1 cellular context compared by ENCODE assay signal in the genomic region with DNA sequence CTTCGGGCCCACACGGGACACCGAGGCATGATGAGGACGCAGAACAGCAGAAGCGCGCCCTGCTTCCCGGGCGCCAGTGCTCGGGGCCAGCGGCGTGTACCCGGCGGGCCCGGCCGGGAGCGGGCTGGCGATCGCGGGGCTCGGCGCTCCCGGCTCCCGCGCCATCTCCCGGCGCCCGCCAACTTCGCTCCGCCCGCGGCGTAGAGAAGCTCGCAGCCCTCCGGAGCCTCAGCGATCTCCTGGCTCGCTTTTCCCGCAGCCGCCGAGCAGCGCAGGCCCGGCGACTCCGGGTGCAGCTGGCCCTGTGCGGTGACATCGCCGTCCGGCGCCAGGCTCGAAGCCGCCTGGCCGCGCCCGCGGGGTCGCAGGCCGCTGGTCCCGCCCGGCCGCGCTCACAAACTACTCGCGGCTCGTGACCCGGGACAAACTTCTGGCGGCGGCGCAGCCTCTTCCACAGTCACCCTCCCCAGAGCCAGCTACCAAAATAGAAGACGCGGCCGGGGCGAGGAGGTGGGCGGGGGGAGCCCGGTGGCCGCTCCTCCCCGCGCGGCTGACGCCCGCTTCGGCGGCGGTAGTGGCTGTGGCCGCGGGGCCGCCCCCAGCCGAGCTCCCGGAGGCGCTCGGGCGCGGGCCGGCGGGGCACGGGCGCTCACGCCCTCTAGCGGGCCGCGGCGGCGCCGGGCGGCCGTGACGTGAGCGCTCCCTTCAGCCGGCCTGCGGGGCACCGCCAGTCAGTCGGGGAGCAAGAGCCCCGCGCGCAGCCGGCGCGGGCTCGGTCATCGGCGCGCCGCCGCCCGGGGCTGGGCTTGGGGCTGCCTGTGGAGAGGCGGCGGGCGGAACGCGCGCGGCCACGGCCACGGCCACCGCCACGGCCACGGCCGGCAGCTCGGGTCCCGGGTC.
A peak's percentile ranks its signal among the peaks of the same experiment; 100 is the strongest.
TF ChIP-seq lines count a peak whose summit lies in the region.

TSS of gene PTPRM (plus strand) at position 730 of the 900 bp plus-strand sequence. CDS start 503 bp downstream, outside the sequence.

TF ChIP-seq in K562, 482 proteins besides CTCF, POLR2A, EP300 and RAD21 (continued from another document):
- TF ChIP-seq, protein P1, sequence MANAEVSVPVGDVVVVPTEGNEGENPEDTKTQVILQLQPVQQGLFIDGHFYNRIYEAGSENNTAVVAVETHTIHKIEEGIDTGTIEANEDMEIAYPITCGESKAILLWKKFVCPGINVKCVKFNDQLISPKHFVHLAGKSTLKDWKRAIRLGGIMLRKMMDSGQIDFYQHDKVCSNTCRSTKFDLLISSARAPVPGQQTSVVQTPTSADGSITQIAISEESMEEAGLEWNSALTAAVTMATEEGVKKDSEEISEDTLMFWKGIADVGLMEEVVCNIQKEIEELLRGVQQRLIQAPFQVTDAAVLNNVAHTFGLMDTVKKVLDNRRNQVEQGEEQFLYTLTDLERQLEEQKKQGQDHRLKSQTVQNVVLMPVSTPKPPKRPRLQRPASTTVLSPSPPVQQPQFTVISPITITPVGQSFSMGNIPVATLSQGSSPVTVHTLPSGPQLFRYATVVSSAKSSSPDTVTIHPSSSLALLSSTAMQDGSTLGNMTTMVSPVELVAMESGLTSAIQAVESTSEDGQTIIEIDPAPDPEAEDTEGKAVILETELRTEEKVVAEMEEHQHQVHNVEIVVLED (CRISPR knock-in tag; IDR thresholded peaks at IDR 0.05) = peak; percentile 53
- TF ChIP-seq HNRNPUL1 (IDR thresholded peaks at IDR 0.05; ENCODE audit: low read length) (no peak), ZNF197 (CRISPR knock-in tag; IDR thresholded peaks at IDR 0.05; ENCODE audit: low read depth) (no peak), RBFOX2 (IDR thresholded peaks at IDR 0.05; ENCODE audit: low read depth, low read length) (peak; percentile 64), NR3C1 (CRISPR knock-in tag; IDR thresholded peaks at IDR 0.05) (no peak), ZNF639 (CRISPR knock-in tag; conservative IDR thresholded peaks at IDR 0.05 in 1 of 2, IDR thresholded peaks at IDR 0.05 in 1 of 2) (peak in 1 of 2 experiments; percentile 56; a peak in 1 of 4 replicates), ADNP (tag; IDR thresholded peaks at IDR 0.05) (no peak), CREB3L1 (IDR thresholded peaks at IDR 0.05; ENCODE audit: borderline replicate concordance, low read depth) (no peak; the same call in 1 of the 2 replicates), ATF1 (CRISPR knock-in tag; IDR thresholded peaks at IDR 0.05) (no peak), ATF1 (tag; IDR thresholded peaks at IDR 0.05) (peak; percentile 57), SMAD2 (IDR thresholded peaks at IDR 0.05; ENCODE audit: low read depth, low read length) (no peak), POLR2B (IDR thresholded peaks at IDR 0.05; ENCODE audit: low read depth, partially characterized antibody) (no peak), MAZ (CRISPR knock-in tag; conservative IDR thresholded peaks at IDR 0.05 in 1 of 2, IDR thresholded peaks at IDR 0.05 in 1 of 2) (no peak; a peak in 1 of 4 replicates), ZNF140 (CRISPR knock-in tag; IDR thresholded peaks at IDR 0.05) (no peak), GATAD2B (IDR thresholded peaks at IDR 0.05; ENCODE audit: borderline replicate concordance) (peak; percentile 45; the same call in 1 of the 2 replicates), ZNF282 (CRISPR knock-in tag; IDR thresholded peaks at IDR 0.05) (no peak), MTF1 (CRISPR knock-in tag; IDR thresholded peaks at IDR 0.05; ENCODE audit: borderline replicate concordance) (no peak), HNRNPH1 (optimal IDR thresholded peaks at IDR 0.05; ENCODE audit: low read depth, low read length) (no peak), DNMT1 (IDR thresholded peaks at IDR 0.05) (no peak), ZNF41 (CRISPR knock-in tag; conservative IDR thresholded peaks at IDR 0.05) (no peak), SRSF1 (IDR thresholded peaks at IDR 0.05; ENCODE audit: low read depth, low read length) (no peak), NFRKB (IDR thresholded peaks at IDR 0.05; ENCODE audit: low read depth) (no peak), EGR1 (conservative IDR thresholded peaks at IDR 0.05) (no peak)
